ENCODE assay signal across 8 cellular contexts in the genomic region with DNA sequence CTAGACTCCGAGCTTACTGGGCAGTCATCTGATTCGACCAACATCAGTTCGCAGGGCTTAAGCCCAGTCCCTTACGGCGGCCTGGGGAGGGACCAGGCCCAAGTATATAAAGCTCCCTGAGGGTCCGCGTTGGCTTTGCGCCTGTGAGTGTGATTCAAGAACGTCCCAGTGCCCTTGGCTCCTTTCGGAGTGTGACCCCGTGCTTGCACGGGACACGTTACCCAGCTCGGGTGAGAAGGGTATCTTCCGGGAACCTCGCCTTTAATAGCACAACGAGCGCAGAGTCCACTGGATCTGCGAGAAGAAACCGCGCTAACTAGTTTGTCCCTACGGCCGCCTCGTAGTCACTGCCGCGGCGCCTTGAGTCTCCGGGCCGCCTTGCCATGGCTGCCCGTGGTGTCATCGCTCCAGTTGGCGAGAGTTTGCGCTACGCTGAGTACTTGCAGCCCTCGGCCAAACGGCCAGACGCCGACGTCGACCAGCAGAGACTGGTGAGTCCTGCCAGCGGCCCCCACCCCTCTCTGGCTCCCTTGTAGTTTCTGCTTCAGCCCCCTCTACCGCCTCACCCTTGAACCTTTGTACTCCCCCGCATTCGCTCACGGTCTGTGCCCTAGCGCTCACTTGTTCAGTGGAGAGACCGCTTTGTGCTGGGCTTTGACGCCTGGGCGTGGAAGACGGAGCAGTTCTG. TPM values are rescaled to one million over a fixed set of nuclear protein-coding genes. Genes with fewer than 3 reads are reported as not detected.
DNase-seq lines count a peak whose midpoint lies in the region; ATAC-seq, FAIRE-seq and TF ChIP-seq lines count a peak whose summit lies in the region.

A gene (plus strand): TSS at position 343 of the 688 bp plus-strand sequence. CDS start 41 bp downstream, at position 384.

- peak within 1 kb of the TSS; percentile 91 to 98 for H3K4me3 Mint-ChIP-seq in effector memory CD8-positive, alpha-beta T cell
- H3K4me3 Mint-ChIP-seq in memory B cell, result peak within 1 kb of the TSS; percentile 100

- CTCF ChIA-PET in activated CD8-positive, alpha-beta memory T cell treated with anti-CD3 and anti-CD28 coated beads for 36 hours (lab: Charles Lee), result interaction anchor here (0.6 to 1.3 kb wide), 2 partner anchors 9 to 91 kb away, joined by 4 read pairs; no protein-coding TSS in a partner anchor

- ATAC-seq in HG02678 (IDR thresholded peaks at IDR 0.05; ENCODE audit: unreplicated experiment) (peak; percentile 85), memory B cell (ENCODE audit: low read depth) (peak; percentile 82)
- ATAC-seq in effector memory CD8-positive, alpha-beta T cell (replicated peaks), result peak; percentile 89

- FAIRE-seq in GM12891 (lab: Jason Lieb, UNC), result peak; percentile 78

- peaks cover 16 to 22% of the 10 kb centered on the region in 2 donors for H3K4me1 Mint-ChIP-seq in effector memory CD8-positive, alpha-beta T cell (ENCODE audit: low read depth in 2 of 2)
- peaks cover 26% of the 10 kb centered on the region for H3K4me1 Mint-ChIP-seq in memory B cell

- POLR2A ChIA-PET in activated CD8-positive, alpha-beta memory T cell treated with anti-CD3 and anti-CD28 coated beads for 36 hours (lab: Charles Lee), result interaction anchor here (0.6 to 0.7 kb wide), 2 partner anchors 20 to 35 kb away, joined by 4 to 10 read pairs; no protein-coding TSS in a partner anchor

- no peaks in the 10 kb centered on the region for H3K27me3 Mint-ChIP-seq in effector memory CD8-positive, alpha-beta T cell
- H3K27me3 Mint-ChIP-seq in memory B cell, result no peaks in the 10 kb centered on the region

- peak within 1 kb of the TSS; percentile 93 to 97 for H3K27ac Mint-ChIP-seq in effector memory CD8-positive, alpha-beta T cell
- H3K27ac Mint-ChIP-seq in memory B cell, result peak within 1 kb of the TSS; percentile 98

- DNase-seq in GM12891 (ENCODE audit: insufficient read length, low spot score), result peak; percentile 53
- DNase-seq in NCI-H446 treated with DMSO at 0.1 percent for 48 hours (lab: John Stamatoyannopoulos, UW), result peak; percentile 49
- DNase-seq in effector memory CD8-positive, alpha-beta T cell, result peak; percentile 63 to 72 (median 65)
- DNase-seq in memory B cell (ENCODE audit: low spot score in 2 of 2), result peak; percentile 67 to 91
- DNase-seq in stimulated activated CD8-positive, alpha-beta memory T cell treated with anti-CD3 and anti-CD28 coated beads, Interleukin-12 subunit alpha, Interleukin-12 subunit beta, amount 100 ng/mL, for 1 hour (ENCODE audit: low read depth), result peak; percentile 59
- no peak for DNase-seq in SK-N-DZ (ENCODE audit: low spot score)

- peak; percentile 86 for TF ChIP-seq POLR2A in GM12891 (IDR thresholded peaks at IDR 0.05; ENCODE audit: low read depth, low read length)

- H3K36me3 Mint-ChIP-seq in effector memory CD8-positive, alpha-beta T cell (ENCODE audit: insufficient read depth), result peaks cover 10% of the 10 kb centered on the region
- H3K36me3 Mint-ChIP-seq in memory B cell, result peaks cover 5% of the 10 kb centered on the region

- no peaks in the 10 kb centered on the region for H3K9me3 Mint-ChIP-seq in effector memory CD8-positive, alpha-beta T cell
- H3K9me3 Mint-ChIP-seq in memory B cell, result no peaks in the 10 kb centered on the region

TF ChIP-seq in GM12891, 5 proteins besides CTCF, POLR2A, EP300 and RAD21:
- TF ChIP-seq TAF1 (IDR thresholded peaks at IDR 0.05; ENCODE audit: low read depth, low read length) (peak; percentile 86), POLR2AphosphoS5 (IDR thresholded peaks at IDR 0.05; ENCODE audit: low read depth, low read length) (peak; percentile 86), PAX5 (IDR thresholded peaks at IDR 0.05; ENCODE audit: insufficient read depth, low read length, severe bottlenecking) (peak; percentile 14), SPI1 (IDR thresholded peaks at IDR 0.05; ENCODE audit: low read depth, low read length) (no peak), POU2F2 (IDR thresholded peaks at IDR 0.05; ENCODE audit: low read depth, low read length) (peak; percentile 56; the same call in 1 of the 2 replicates)

RNA-seq across cellular contexts. Expression of the gene that starts here (rescaled TPM):
- 24.9 TPM for polyA plus RNA-seq in GM12891 (2012; ENCODE audit: low read depth, missing spikeins)
- 10 to 100 TPM; 13.1 to 15.7 TPM for total RNA-seq in activated CD8-positive, alpha-beta memory T cell treated with anti-CD3 and anti-CD28 coated beads for 36 hours
- polyA plus RNA-seq in SK-N-DZ (2014; cell fraction: cytosol; rRNA removed), result not detected in 2 replicates
- 0.02 TPM in 1 of 2 replicates, not detected in the other for polyA plus RNA-seq in SK-N-DZ (2014; cell fraction: nucleus; rRNA removed)
